In the genomic region with DNA sequence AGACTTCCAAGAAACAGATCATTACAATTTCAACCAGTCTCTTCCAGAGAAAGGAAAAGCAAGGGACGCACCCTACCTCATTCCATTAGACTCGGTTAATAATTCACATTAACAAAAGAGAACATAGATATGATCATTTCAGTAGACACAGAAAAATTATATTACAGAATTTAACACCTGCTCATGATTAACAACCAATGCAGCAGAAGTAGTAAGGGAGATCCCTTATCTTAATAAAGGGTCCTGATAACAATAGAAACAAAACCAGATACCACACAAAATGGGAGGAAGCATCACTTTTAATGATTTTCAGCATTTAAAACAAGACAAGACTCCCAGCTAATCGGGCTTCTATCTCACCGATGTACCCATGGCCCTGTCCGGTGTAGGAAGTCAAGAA, we compare ENCODE assay signal across 27 cellular contexts.
"Had no signal": no experiment of that assay in that cellular context is flagged by ENCODE, and none has a peak within 500 bp of the region (broad histone marks: within the 10 kb centered on the region; RNA-seq: fewer than 3 reads in every experiment).

No MANE protein-coding gene starts in this region.

- H3K9me3 ChIP-seq: colonic mucosa, gastrocnemius medialis, mucosa of descending colon, prostate gland, right atrium auricular region, tibial artery, upper lobe of left lung had no signal

- H3K4me1 Mint-ChIP-seq: stimulated activated effector memory CD8-positive, alpha-beta T cell treated with anti-CD3 and anti-CD28 coated beads, Interleukin-12 subunit alpha, Interleukin-12 subunit beta, amount 100 ng/mL, for 72 hours had no signal

- H3K4me3 Mint-ChIP-seq: dendritic cell treated with granulocyte-macrophage colony-stimulating factor and Interleukin-4, amounts not matched to agents 40 ng/mL and 50 ng/mL, for 4 days; endodermal cell; memory B cell; naive B cell; natural killer cell treated with Interleukin-12 subunit alpha and Interleukin-12 subunit beta and Interleukin-15 and Interleukin-18, amount 100 ng/mL, for 72 hours; neural progenitor cell; stimulated activated effector memory CD8-positive, alpha-beta T cell treated with anti-CD3 and anti-CD28 coated beads, Interleukin-12 subunit alpha, Interleukin-12 subunit beta, amount 100 ng/mL, for 72 hours had no signal

- FAIRE-seq: keratinocyte, urothelium cell line had no signal

- H3K27ac Mint-ChIP-seq: dendritic cell treated with granulocyte-macrophage colony-stimulating factor and Interleukin-4, amounts not matched to agents 40 ng/mL and 50 ng/mL, for 4 days; endodermal cell; memory B cell; naive B cell; natural killer cell treated with Interleukin-12 subunit alpha and Interleukin-12 subunit beta and Interleukin-15 and Interleukin-18, amount 100 ng/mL, for 72 hours; neural progenitor cell; stimulated activated effector memory CD8-positive, alpha-beta T cell treated with anti-CD3 and anti-CD28 coated beads, Interleukin-12 subunit alpha, Interleukin-12 subunit beta, amount 100 ng/mL, for 72 hours had no signal

- DNase-seq: colonic mucosa; effector CD8-positive, alpha-beta T cell; endodermal cell; gastrocnemius medialis; head of caudate nucleus; mucosa of descending colon; naive B cell; stimulated activated CD4-positive, alpha-beta T cell treated with anti-CD3 and anti-CD28 coated beads, Interleukin-2, amount 100 ng/mL, for 24 hours; stimulated activated CD4-positive, alpha-beta T cell treated with anti-CD3 and anti-CD28 coated beads, Interleukin-4, amount 100 ng/mL, for 24 hours; stimulated activated naive CD4-positive, alpha-beta T cell treated with Interleukin-2 at 50 U/mL for 16 hours; stomach; tibial artery had no signal

- H3K4me1 ChIP-seq: colonic mucosa, gastrocnemius medialis, prostate gland had no signal

- H3K27me3 ChIP-seq: colonic mucosa, gastrocnemius medialis, neural progenitor cell, right atrium auricular region, stomach, tibial artery, upper lobe of left lung had no signal

- H3K36me3 Mint-ChIP-seq: stimulated activated effector memory CD8-positive, alpha-beta T cell treated with anti-CD3 and anti-CD28 coated beads, Interleukin-12 subunit alpha, Interleukin-12 subunit beta, amount 100 ng/mL, for 72 hours had no signal

- ATAC-seq: esophagus mucosa; gastrocnemius medialis; left lobe of liver; mucosa of descending colon; natural killer cell treated with Interleukin-12 subunit alpha and Interleukin-12 subunit beta and Interleukin-15 and Interleukin-18, amount 100 ng/mL, for 72 hours; sciatic nerve; stimulated activated effector memory CD8-positive, alpha-beta T cell treated with anti-CD3 and anti-CD28 coated beads, Interleukin-12 subunit alpha, Interleukin-12 subunit beta, amount 100 ng/mL, for 72 hours had no signal

- H3K36me3 ChIP-seq: colonic mucosa, gastrocnemius medialis, neural progenitor cell, prostate gland, right atrium auricular region, stomach, tibial artery, upper lobe of left lung had no signal

- H3K4me3 ChIP-seq: colonic mucosa, gastrocnemius medialis, lung, mucosa of descending colon, neural progenitor cell, prostate gland, right atrium auricular region, stomach, tibial artery, upper lobe of left lung had no signal

- H3K27ac ChIP-seq: colonic mucosa, epithelial cell of prostate, gastrocnemius medialis, neural progenitor cell, prostate gland, right atrium auricular region, stomach, upper lobe of left lung had no signal
